In genomic region chr10:86693721-86694369, GRCh38 we compare ENCODE assay signal across 8 cellular contexts. TPM values are rescaled to one million over a fixed set of nuclear protein-coding genes. Genes with fewer than 3 reads are reported as not detected.
A peak's percentile ranks its signal among the peaks of the same experiment; 100 is the strongest.
DNase-seq lines count a peak whose midpoint lies in the region; ATAC-seq and FAIRE-seq lines count a peak whose summit lies in the region.

No MANE protein-coding gene starts in this region.

- no peaks in the 10 kb centered on the region for H3K27me3 ChIP-seq in small intestine (ENCODE audit: control insufficient read depth in 2 of 2, insufficient read depth in 2 of 2, low read length in 2 of 2)

- WGBS in small intestine, 3 donors: 26 to 37% (median 31%) methylated on average over 10 of the region's 10 CpGs

- FAIRE-seq in small intestine (lab: Jason Lieb, UNC): no peak

- no peak overlapping the region for H3K4me3 ChIP-seq in small intestine (ENCODE audit: low read depth in 1 of 2, low read length in 2 of 2)

- ATAC-seq in HG03342 (IDR thresholded peaks at IDR 0.05; ENCODE audit: unreplicated experiment): no peak

- DNase-seq in SIG-M5 treated with dmso at 0.1 percent for 504 hours (lab: John Stamatoyannopoulos, UW; ENCODE audit: unreplicated experiment) (peak; percentile 44), SIG-M5 (lab: John Stamatoyannopoulos, UW) (no peak), NCI-H69 (lab: John Stamatoyannopoulos, UW) (peak; percentile 14), glomerular visceral epithelial cell (ENCODE audit: extremely low spot score) (peak; percentile 52), small intestine (peak; percentile 50), NCI-H1694 (lab: John Stamatoyannopoulos, UW) (no peak)
- DNase-seq in activated T-cell treated with anti-CD3 and anti-CD28 coated beads, Interleukin-2, amount 50 U/mL, for 48 hours: peak; percentile 54 to 57

- H3K36me3 ChIP-seq in small intestine (ENCODE audit: control insufficient read depth in 2 of 2, insufficient read depth in 2 of 2, low read length in 2 of 2): no peaks in the 10 kb centered on the region

- H3K4me1 ChIP-seq in small intestine (ENCODE audit: control insufficient read depth in 2 of 2, insufficient read depth in 1 of 2, low read depth in 1 of 2, low read length in 1 of 2): no peaks in the 10 kb centered on the region

- H3K27ac ChIP-seq in small intestine (ENCODE audit: low read depth in 1 of 2, low read length in 1 of 2): no peak overlapping the region

- H3K9me3 ChIP-seq in small intestine (ENCODE audit: control insufficient read depth, low read depth): no peaks in the 10 kb centered on the region

RNA-seq across cellular contexts. Expression of gene LDB3, which starts 25.5 kb away (rescaled TPM):
- 1 to 10 TPM in 2 of 3 donors, under 1 TPM in 1; 0.45 to 1.7 (median 1.1) TPM for polyA plus RNA-seq in small intestine

RNA-seq across cellular contexts. Expression of gene OPN4, which starts 39.5 kb away (rescaled TPM):
- under 1 TPM in 1 of 3 donors, not detected in 2; 0.07 TPM for polyA plus RNA-seq in small intestine

Comparison
In these comparisons a context has a peak if more than half of its experiments do, and no peak if none do; other contexts are left out.
1. DNase-seq: peak in SIG-M5 treated with dmso at 0.1 percent for 504 hours (single experiment), NCI-H69 (single experiment), activated T-cell treated with anti-CD3 and anti-CD28 coated beads, Interleukin-2, amount 50 U/mL, for 48 hours (2 of 2), glomerular visceral epithelial cell (single experiment) and small intestine (single experiment); none in SIG-M5 (single experiment) and NCI-H1694 (single experiment).